In the genomic region with DNA sequence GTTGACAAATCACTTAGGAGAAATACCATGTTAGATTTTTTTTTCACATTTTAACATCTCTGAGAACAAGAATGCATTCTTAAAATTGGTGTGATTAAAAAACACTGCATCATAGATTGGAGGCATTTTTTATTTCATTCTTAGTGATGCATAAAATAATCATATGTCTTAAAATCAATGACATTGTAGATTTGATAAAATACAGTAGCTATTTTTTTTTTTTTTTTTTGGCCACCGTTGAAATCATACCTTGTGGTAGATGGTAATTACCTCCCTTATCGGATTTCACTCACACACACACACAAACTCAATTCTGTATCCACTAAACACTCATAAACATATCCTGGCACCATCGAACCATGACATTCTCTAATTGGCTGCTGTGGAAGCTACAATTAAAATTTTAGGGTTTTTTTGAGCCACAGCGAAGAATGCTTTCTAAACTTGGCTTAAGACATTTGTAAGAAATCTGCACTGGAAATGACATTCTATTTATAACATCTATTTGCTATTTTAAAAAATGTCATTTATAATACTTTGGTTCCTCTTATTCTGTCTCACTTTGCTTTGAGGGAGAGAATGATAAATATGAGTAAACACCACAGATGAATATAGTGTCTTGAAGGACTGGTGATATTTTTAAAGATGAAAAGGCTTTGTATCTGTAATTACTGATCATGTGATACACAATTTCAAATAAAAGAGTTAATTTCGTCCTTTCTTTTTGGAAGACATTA, we compare ENCODE assay signal across 1 cellular context.
TF ChIP-seq lines count a peak whose summit lies in the region.

No MANE protein-coding gene starts in this region.

TF ChIP-seq in GM12878, 131 proteins besides CTCF, POLR2A, EP300 and RAD21 (continued from another document and continues in another):
- TF ChIP-seq, protein P1, sequence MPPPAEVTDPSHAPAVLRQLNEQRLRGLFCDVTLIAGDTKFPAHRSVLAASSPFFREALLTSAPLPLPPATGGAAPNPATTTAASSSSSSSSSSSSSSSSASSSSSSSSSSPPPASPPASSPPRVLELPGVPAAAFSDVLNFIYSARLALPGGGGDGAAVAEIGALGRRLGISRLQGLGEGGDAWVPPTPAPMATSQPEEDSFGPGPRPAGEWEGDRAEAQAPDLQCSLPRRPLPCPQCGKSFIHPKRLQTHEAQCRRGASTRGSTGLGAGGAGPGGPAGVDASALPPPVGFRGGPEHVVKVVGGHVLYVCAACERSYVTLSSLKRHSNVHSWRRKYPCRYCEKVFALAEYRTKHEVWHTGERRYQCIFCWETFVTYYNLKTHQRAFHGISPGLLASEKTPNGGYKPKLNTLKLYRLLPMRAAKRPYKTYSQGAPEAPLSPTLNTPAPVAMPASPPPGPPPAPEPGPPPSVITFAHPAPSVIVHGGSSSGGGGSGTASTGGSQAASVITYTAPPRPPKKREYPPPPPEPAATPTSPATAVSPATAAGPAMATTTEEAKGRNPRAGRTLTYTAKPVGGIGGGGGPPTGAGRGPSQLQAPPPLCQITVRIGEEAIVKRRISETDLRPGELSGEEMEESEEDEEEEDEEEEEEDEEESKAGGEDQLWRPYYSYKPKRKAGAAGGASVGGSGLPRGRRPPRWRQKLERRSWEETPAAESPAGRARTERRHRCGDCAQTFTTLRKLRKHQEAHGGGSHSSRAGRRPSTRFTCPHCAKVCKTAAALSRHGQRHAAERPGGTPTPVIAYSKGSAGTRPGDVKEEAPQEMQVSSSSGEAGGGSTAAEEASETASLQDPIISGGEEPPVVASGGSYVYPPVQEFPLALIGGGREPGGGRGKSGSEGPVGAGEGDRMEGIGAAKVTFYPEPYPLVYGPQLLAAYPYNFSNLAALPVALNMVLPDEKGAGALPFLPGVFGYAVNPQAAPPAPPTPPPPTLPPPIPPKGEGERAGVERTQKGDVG (CRISPR knock-in tag; IDR thresholded peaks at IDR 0.05), result no peak
- peak; percentile 77 for TF ChIP-seq PAX5 (IDR thresholded peaks at IDR 0.05; ENCODE audit: borderline replicate concordance, low read depth, low read length)
- no peak for TF ChIP-seq IKZF1 (conservative IDR thresholded peaks at IDR 0.05)
- peak; percentile 48; the same call in 1 of the 2 replicates for TF ChIP-seq MEF2A (IDR thresholded peaks at IDR 0.05; ENCODE audit: insufficient read depth, low read depth, low read length)
- peak; percentile 64 for TF ChIP-seq MTA2 (IDR thresholded peaks at IDR 0.05; ENCODE audit: low read depth)
- no peak for TF ChIP-seq BMI1 (IDR thresholded peaks at IDR 0.05; ENCODE audit: borderline replicate concordance)
- TF ChIP-seq, protein P2, sequence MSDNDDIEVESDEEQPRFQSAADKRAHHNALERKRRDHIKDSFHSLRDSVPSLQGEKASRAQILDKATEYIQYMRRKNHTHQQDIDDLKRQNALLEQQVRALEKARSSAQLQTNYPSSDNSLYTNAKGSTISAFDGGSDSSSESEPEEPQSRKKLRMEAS (IDR thresholded peaks at IDR 0.05; ENCODE audit: low read depth, low read length), result no peak
- TF ChIP-seq NR2C1 (IDR thresholded peaks at IDR 0.05), result no peak
- no peak for TF ChIP-seq CEBPB (IDR thresholded peaks at IDR 0.05; ENCODE audit: borderline replicate concordance in 1 of 2, low read depth in 2 of 2, low read length in 2 of 2)
- TF ChIP-seq, protein P3, sequence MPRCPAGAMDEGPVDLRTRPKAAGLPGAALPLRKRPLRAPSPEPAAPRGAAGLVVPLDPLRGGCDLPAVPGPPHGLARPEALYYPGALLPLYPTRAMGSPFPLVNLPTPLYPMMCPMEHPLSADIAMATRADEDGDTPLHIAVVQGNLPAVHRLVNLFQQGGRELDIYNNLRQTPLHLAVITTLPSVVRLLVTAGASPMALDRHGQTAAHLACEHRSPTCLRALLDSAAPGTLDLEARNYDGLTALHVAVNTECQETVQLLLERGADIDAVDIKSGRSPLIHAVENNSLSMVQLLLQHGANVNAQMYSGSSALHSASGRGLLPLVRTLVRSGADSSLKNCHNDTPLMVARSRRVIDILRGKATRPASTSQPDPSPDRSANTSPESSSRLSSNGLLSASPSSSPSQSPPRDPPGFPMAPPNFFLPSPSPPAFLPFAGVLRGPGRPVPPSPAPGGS (IDR thresholded peaks at IDR 0.05; ENCODE audit: borderline replicate concordance, insufficient read depth, low read depth, low read length, poor library complexity, severe bottlenecking), result no peak
- no peak for TF ChIP-seq CREM (IDR thresholded peaks at IDR 0.05; ENCODE audit: low read depth)
- TF ChIP-seq TAF1 (IDR thresholded peaks at IDR 0.05; ENCODE audit: borderline replicate concordance, low read depth, low read length), result no peak
- TF ChIP-seq CBX5 (IDR thresholded peaks at IDR 0.05; ENCODE audit: low read depth), result no peak
- no peak for TF ChIP-seq SMARCA5 (IDR thresholded peaks at IDR 0.05)
- no peak for TF ChIP-seq EED (IDR thresholded peaks at IDR 0.05; ENCODE audit: low read depth)
- no peak for TF ChIP-seq ZNF622 (IDR thresholded peaks at IDR 0.05)
- peak; percentile 73; the same call in 1 of the 2 replicates for TF ChIP-seq BCL11A (IDR thresholded peaks at IDR 0.05; ENCODE audit: low read depth, low read length)
- no peak for TF ChIP-seq POLR2AphosphoS5 (IDR thresholded peaks at IDR 0.05; ENCODE audit: low read length)
- TF ChIP-seq ATF7 (IDR thresholded peaks at IDR 0.05; ENCODE audit: low read depth), result 0 out of 2 replicates have a peak, but pooled peaks have one; percentile 25
- TF ChIP-seq, protein P4, sequence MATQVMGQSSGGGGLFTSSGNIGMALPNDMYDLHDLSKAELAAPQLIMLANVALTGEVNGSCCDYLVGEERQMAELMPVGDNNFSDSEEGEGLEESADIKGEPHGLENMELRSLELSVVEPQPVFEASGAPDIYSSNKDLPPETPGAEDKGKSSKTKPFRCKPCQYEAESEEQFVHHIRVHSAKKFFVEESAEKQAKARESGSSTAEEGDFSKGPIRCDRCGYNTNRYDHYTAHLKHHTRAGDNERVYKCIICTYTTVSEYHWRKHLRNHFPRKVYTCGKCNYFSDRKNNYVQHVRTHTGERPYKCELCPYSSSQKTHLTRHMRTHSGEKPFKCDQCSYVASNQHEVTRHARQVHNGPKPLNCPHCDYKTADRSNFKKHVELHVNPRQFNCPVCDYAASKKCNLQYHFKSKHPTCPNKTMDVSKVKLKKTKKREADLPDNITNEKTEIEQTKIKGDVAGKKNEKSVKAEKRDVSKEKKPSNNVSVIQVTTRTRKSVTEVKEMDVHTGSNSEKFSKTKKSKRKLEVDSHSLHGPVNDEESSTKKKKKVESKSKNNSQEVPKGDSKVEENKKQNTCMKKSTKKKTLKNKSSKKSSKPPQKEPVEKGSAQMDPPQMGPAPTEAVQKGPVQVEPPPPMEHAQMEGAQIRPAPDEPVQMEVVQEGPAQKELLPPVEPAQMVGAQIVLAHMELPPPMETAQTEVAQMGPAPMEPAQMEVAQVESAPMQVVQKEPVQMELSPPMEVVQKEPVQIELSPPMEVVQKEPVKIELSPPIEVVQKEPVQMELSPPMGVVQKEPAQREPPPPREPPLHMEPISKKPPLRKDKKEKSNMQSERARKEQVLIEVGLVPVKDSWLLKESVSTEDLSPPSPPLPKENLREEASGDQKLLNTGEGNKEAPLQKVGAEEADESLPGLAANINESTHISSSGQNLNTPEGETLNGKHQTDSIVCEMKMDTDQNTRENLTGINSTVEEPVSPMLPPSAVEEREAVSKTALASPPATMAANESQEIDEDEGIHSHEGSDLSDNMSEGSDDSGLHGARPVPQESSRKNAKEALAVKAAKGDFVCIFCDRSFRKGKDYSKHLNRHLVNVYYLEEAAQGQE (IDR thresholded peaks at IDR 0.05; ENCODE audit: low read depth, low read length), result no peak
- TF ChIP-seq, protein P5, sequence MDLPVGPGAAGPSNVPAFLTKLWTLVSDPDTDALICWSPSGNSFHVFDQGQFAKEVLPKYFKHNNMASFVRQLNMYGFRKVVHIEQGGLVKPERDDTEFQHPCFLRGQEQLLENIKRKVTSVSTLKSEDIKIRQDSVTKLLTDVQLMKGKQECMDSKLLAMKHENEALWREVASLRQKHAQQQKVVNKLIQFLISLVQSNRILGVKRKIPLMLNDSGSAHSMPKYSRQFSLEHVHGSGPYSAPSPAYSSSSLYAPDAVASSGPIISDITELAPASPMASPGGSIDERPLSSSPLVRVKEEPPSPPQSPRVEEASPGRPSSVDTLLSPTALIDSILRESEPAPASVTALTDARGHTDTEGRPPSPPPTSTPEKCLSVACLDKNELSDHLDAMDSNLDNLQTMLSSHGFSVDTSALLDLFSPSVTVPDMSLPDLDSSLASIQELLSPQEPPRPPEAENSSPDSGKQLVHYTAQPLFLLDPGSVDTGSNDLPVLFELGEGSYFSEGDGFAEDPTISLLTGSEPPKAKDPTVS (IDR thresholded peaks at IDR 0.05; ENCODE audit: low read depth, low read length), result no peak
- TF ChIP-seq FOXK2 (IDR thresholded peaks at IDR 0.05), result no peak
- TF ChIP-seq POU2F2 (IDR thresholded peaks at IDR 0.05; ENCODE audit: borderline replicate concordance, low read depth, low read length), result no peak
- no peak for TF ChIP-seq TARDBP (IDR thresholded peaks at IDR 0.05; ENCODE audit: borderline replicate concordance)
- TF ChIP-seq, protein P6, sequence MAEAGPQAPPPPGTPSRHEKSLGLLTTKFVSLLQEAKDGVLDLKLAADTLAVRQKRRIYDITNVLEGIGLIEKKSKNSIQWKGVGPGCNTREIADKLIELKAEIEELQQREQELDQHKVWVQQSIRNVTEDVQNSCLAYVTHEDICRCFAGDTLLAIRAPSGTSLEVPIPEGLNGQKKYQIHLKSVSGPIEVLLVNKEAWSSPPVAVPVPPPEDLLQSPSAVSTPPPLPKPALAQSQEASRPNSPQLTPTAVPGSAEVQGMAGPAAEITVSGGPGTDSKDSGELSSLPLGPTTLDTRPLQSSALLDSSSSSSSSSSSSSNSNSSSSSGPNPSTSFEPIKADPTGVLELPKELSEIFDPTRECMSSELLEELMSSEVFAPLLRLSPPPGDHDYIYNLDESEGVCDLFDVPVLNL (IDR thresholded peaks at IDR 0.05; ENCODE audit: low read depth, low read length), result no peak
- TF ChIP-seq CHD1 (IDR thresholded peaks at IDR 0.05; ENCODE audit: low read depth, low read length), result no peak
- TF ChIP-seq ASH2L (IDR thresholded peaks at IDR 0.05; ENCODE audit: borderline replicate concordance, low read depth), result no peak
- TF ChIP-seq RELA (IDR thresholded peaks at IDR 0.05; ENCODE audit: borderline replicate concordance, partially characterized antibody), result no peak
- TF ChIP-seq FOS (IDR thresholded peaks at IDR 0.05; ENCODE audit: borderline replicate concordance, extremely low read depth, insufficient read length), result no peak
- no peak for TF ChIP-seq NBN (IDR thresholded peaks at IDR 0.05)
- TF ChIP-seq CREB1 (IDR thresholded peaks at IDR 0.05; ENCODE audit: low read depth), result no peak
- TF ChIP-seq, protein P7, sequence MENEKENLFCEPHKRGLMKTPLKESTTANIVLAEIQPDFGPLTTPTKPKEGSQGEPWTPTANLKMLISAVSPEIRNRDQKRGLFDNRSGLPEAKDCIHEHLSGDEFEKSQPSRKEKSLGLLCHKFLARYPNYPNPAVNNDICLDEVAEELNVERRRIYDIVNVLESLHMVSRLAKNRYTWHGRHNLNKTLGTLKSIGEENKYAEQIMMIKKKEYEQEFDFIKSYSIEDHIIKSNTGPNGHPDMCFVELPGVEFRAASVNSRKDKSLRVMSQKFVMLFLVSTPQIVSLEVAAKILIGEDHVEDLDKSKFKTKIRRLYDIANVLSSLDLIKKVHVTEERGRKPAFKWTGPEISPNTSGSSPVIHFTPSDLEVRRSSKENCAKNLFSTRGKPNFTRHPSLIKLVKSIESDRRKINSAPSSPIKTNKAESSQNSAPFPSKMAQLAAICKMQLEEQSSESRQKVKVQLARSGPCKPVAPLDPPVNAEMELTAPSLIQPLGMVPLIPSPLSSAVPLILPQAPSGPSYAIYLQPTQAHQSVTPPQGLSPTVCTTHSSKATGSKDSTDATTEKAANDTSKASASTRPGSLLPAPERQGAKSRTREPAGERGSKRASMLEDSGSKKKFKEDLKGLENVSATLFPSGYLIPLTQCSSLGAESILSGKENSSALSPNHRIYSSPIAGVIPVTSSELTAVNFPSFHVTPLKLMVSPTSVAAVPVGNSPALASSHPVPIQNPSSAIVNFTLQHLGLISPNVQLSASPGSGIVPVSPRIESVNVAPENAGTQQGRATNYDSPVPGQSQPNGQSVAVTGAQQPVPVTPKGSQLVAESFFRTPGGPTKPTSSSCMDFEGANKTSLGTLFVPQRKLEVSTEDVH (IDR thresholded peaks at IDR 0.05; ENCODE audit: low read depth, partially characterized antibody), result no peak
- no peak for TF ChIP-seq NR2C2 (IDR thresholded peaks at IDR 0.05; ENCODE audit: borderline replicate concordance, control insufficient read depth, insufficient read length, low read depth)
- no peak for TF ChIP-seq KDM1A (IDR thresholded peaks at IDR 0.05; ENCODE audit: borderline replicate concordance)
- TF ChIP-seq BHLHE40 (IDR thresholded peaks at IDR 0.05; ENCODE audit: borderline replicate concordance in 1 of 2, low read depth in 2 of 2, low read length in 1 of 2), result no peak
- peak; percentile 15; the same call in 1 of the 2 replicates for TF ChIP-seq JUNB (IDR thresholded peaks at IDR 0.05)
- no peak for TF ChIP-seq CHD4 (IDR thresholded peaks at IDR 0.05)
- TF ChIP-seq, protein P8, sequence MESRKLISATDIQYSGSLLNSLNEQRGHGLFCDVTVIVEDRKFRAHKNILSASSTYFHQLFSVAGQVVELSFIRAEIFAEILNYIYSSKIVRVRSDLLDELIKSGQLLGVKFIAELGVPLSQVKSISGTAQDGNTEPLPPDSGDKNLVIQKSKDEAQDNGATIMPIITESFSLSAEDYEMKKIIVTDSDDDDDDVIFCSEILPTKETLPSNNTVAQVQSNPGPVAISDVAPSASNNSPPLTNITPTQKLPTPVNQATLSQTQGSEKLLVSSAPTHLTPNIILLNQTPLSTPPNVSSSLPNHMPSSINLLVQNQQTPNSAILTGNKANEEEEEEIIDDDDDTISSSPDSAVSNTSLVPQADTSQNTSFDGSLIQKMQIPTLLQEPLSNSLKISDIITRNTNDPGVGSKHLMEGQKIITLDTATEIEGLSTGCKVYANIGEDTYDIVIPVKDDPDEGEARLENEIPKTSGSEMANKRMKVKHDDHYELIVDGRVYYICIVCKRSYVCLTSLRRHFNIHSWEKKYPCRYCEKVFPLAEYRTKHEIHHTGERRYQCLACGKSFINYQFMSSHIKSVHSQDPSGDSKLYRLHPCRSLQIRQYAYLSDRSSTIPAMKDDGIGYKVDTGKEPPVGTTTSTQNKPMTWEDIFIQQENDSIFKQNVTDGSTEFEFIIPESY (IDR thresholded peaks at IDR 0.05), result no peak
- no peak for TF ChIP-seq NRF1 (conservative IDR thresholded peaks at IDR 0.05; ENCODE audit: low read depth, low read length)
- 0 out of 4 replicates have a peak, but pooled peaks of 1 of the 2 experiments have one; percentile 12 for TF ChIP-seq IKZF2 (IDR thresholded peaks at IDR 0.05)
- 0 out of 2 replicates have a peak, but pooled peaks have one; percentile 41 for TF ChIP-seq ZNF384 (IDR thresholded peaks at IDR 0.05; ENCODE audit: borderline replicate concordance, low read depth, low read length)
- no peak for TF ChIP-seq BRCA1 (IDR thresholded peaks at IDR 0.05; ENCODE audit: low read depth, low read length)
- no peak for TF ChIP-seq SMC3 (IDR thresholded peaks at IDR 0.05; ENCODE audit: borderline replicate concordance, low read length)
- no peak for TF ChIP-seq KLF5 (IDR thresholded peaks at IDR 0.05; ENCODE audit: partially characterized antibody)
- TF ChIP-seq YY1 (IDR thresholded peaks at IDR 0.05; ENCODE audit: low read depth, low read length), result no peak
